In genomic region chr19:1567116-1567847, GRCh38 we compare ENCODE assay signal across 8 cellular contexts. TPM values are rescaled to one million over a fixed set of nuclear protein-coding genes. Genes with fewer than 3 reads are reported as not detected.
DNase-seq lines count a peak whose midpoint lies in the region; ATAC-seq and TF ChIP-seq lines count a peak whose summit lies in the region.

No MANE protein-coding gene starts in this region.

- H3K9me3 ChIP-seq in hepatocyte (ENCODE audit: low read depth) = no peaks in the 10 kb centered on the region

- H3K27ac ChIP-seq in hepatocyte = peak overlapping the region; percentile 99

- H4K20me1 ChIP-seq in hepatocyte (ENCODE audit: insufficient read depth, poor library complexity, severe bottlenecking) = peaks cover 44% of the 10 kb centered on the region

- H3K9me2 ChIP-seq in hepatocyte (replicated peaks; ENCODE audit: insufficient read depth) = no peaks in the 10 kb centered on the region

- H3K4me2 ChIP-seq in hepatocyte = peak overlapping the region; percentile 97

- H3K36me3 Mint-ChIP-seq in activated naive CD8-positive, alpha-beta T cell treated with anti-CD3 and anti-CD28 coated beads, Interleukin-2, amount 10 ng/mL, durations not matched to agents 7 days and 5 days = no peaks in the 10 kb centered on the region
- H3K36me3 Mint-ChIP-seq in stimulated activated memory B cell treated with anti-CD40 and anti-IgM and Interleukin-4, amounts not matched to agents 10 μg/mL and 1 μg/mL and 100 μg/mL, for 72 hours = no peaks in the 10 kb centered on the region

- peaks cover 10% of the 10 kb centered on the region for H3K4me1 ChIP-seq in hepatocyte (ENCODE audit: insufficient read depth)

- H2AFZ ChIP-seq in hepatocyte = peak overlapping the region; percentile 76

- TF ChIP-seq CTCF in hepatocyte (IDR thresholded peaks at IDR 0.05; ENCODE audit: poor library complexity) = no peak

- H3K79me2 ChIP-seq in hepatocyte = peaks cover 55% of the 10 kb centered on the region

- ATAC-seq in activated naive CD8-positive, alpha-beta T cell treated with anti-CD3 and anti-CD28 coated beads, Interleukin-2, amount 10 ng/mL, durations not matched to agents 7 days and 5 days (ENCODE audit: low read depth) = no peak
- peak; percentile 28 for ATAC-seq in stimulated activated memory B cell treated with anti-CD40 and anti-IgM and Interleukin-4, amounts not matched to agents 10 μg/mL and 1 μg/mL and 100 μg/mL, for 72 hours
- no peak for ATAC-seq in GM21447 (IDR thresholded peaks at IDR 0.05; ENCODE audit: unreplicated experiment)

- H3K4me1 Mint-ChIP-seq in activated naive CD8-positive, alpha-beta T cell treated with anti-CD3 and anti-CD28 coated beads, Interleukin-2, amount 10 ng/mL, durations not matched to agents 7 days and 5 days = peaks cover 2% of the 10 kb centered on the region
- peaks cover 21% of the 10 kb centered on the region for H3K4me1 Mint-ChIP-seq in stimulated activated memory B cell treated with anti-CD40 and anti-IgM and Interleukin-4, amounts not matched to agents 10 μg/mL and 1 μg/mL and 100 μg/mL, for 72 hours

- DNase-seq in NCI-H1417 (lab: John Stamatoyannopoulos, UW) (peak in 2 of 3 experiments; percentile 65 to 74), NCI-H1417 treated with DMSO at 0.1 percent for 48 hours (lab: John Stamatoyannopoulos, UW) (no peak), hepatocyte (ENCODE audit: low spot score) (peak; percentile 71), NCI-H2171 (lab: John Stamatoyannopoulos, UW) (no peak), NCI-H187 (lab: John Stamatoyannopoulos, UW) (no peak)
- peak; percentile 57 for DNase-seq in activated naive CD8-positive, alpha-beta T cell treated with anti-CD3 and anti-CD28 coated beads, Interleukin-2, amount 10 ng/mL, durations not matched to agents 7 days and 5 days

- H3K27me3 ChIP-seq in hepatocyte = no peaks in the 10 kb centered on the region

- POLR2A ChIA-PET in activated naive CD8-positive, alpha-beta T cell treated with anti-CD3 and anti-CD28 coated beads, Interleukin-2, amount 10 ng/mL, durations not matched to agents 7 days and 5 days (lab: Charles Lee) = interaction anchor here (1.0 to 1.5 kb wide), 2 partner anchors 24 to 25 kb away, joined by 4 to 6 read pairs; partner anchors contain the start of gene MBD3

- peak overlapping the region; percentile 68 for H3K4me3 ChIP-seq in hepatocyte

- peaks cover 15% of the 10 kb centered on the region for H3K27me3 Mint-ChIP-seq in activated naive CD8-positive, alpha-beta T cell treated with anti-CD3 and anti-CD28 coated beads, Interleukin-2, amount 10 ng/mL, durations not matched to agents 7 days and 5 days
- peaks cover 21% of the 10 kb centered on the region for H3K27me3 Mint-ChIP-seq in stimulated activated memory B cell treated with anti-CD40 and anti-IgM and Interleukin-4, amounts not matched to agents 10 μg/mL and 1 μg/mL and 100 μg/mL, for 72 hours

- no peak overlapping the region for H3K4me3 Mint-ChIP-seq in activated naive CD8-positive, alpha-beta T cell treated with anti-CD3 and anti-CD28 coated beads, Interleukin-2, amount 10 ng/mL, durations not matched to agents 7 days and 5 days
- peak overlapping the region; percentile 48 for H3K4me3 Mint-ChIP-seq in stimulated activated memory B cell treated with anti-CD40 and anti-IgM and Interleukin-4, amounts not matched to agents 10 μg/mL and 1 μg/mL and 100 μg/mL, for 72 hours

- 2% methylated on average over 38 of the region's 108 CpGs for WGBS in hepatocyte (ENCODE audit: low lambda C conversion rate, missing lambda C conversion rate)

- no peak overlapping the region for H3K27ac Mint-ChIP-seq in activated naive CD8-positive, alpha-beta T cell treated with anti-CD3 and anti-CD28 coated beads, Interleukin-2, amount 10 ng/mL, durations not matched to agents 7 days and 5 days
- no peak overlapping the region for H3K27ac Mint-ChIP-seq in stimulated activated memory B cell treated with anti-CD40 and anti-IgM and Interleukin-4, amounts not matched to agents 10 μg/mL and 1 μg/mL and 100 μg/mL, for 72 hours

- no peaks in the 10 kb centered on the region for H3K36me3 ChIP-seq in hepatocyte (replicated peaks; ENCODE audit: insufficient read depth, low read depth)

- H3K9me3 Mint-ChIP-seq in activated naive CD8-positive, alpha-beta T cell treated with anti-CD3 and anti-CD28 coated beads, Interleukin-2, amount 10 ng/mL, durations not matched to agents 7 days and 5 days = no peaks in the 10 kb centered on the region
- H3K9me3 Mint-ChIP-seq in stimulated activated memory B cell treated with anti-CD40 and anti-IgM and Interleukin-4, amounts not matched to agents 10 μg/mL and 1 μg/mL and 100 μg/mL, for 72 hours = no peaks in the 10 kb centered on the region

RNA-seq across cellular contexts. Expression of gene MEX3D, which starts 0.8 kb away (rescaled TPM):
- total RNA-seq in activated naive CD8-positive, alpha-beta T cell treated with anti-CD3 and anti-CD28 coated beads, Interleukin-2, amount 10 ng/mL, durations not matched to agents 7 days and 5 days = 1 to 10 TPM; 7.0 to 7.8 TPM
- 38.7 and 45.6 TPM in 2 replicates for total RNA-seq in hepatocyte
- 6.2 and 6.6 TPM in 2 replicates for polyA plus RNA-seq in hepatocyte

RNA-seq across cellular contexts. Expression of gene MBD3, which starts 25.4 kb away (rescaled TPM):
- 10 to 100 TPM; 68.9 to 72.7 TPM for total RNA-seq in activated naive CD8-positive, alpha-beta T cell treated with anti-CD3 and anti-CD28 coated beads, Interleukin-2, amount 10 ng/mL, durations not matched to agents 7 days and 5 days
- 84.2 and 84.5 TPM in 2 replicates for total RNA-seq in hepatocyte
- polyA plus RNA-seq in hepatocyte = 56.3 and 66.6 TPM in 2 replicates

RNA-seq across cellular contexts. Expression of gene UQCR11, which starts 38.0 kb away (rescaled TPM):
- total RNA-seq in activated naive CD8-positive, alpha-beta T cell treated with anti-CD3 and anti-CD28 coated beads, Interleukin-2, amount 10 ng/mL, durations not matched to agents 7 days and 5 days = 100 to 1,000 TPM; 176 to 181 TPM
- total RNA-seq in hepatocyte = 56.6 and 57.6 TPM in 2 replicates
- 672 and 684 TPM in 2 replicates for polyA plus RNA-seq in hepatocyte

RNA-seq across cellular contexts. Expression of gene PLK5, which starts 43.4 kb away (rescaled TPM):
- not detected for total RNA-seq in activated naive CD8-positive, alpha-beta T cell treated with anti-CD3 and anti-CD28 coated beads, Interleukin-2, amount 10 ng/mL, durations not matched to agents 7 days and 5 days
- not detected in 2 replicates for total RNA-seq in hepatocyte
- 0.12 and 0.53 TPM in 2 replicates for polyA plus RNA-seq in hepatocyte

RNA-seq across cellular contexts. Expression of gene ADAMTSL5, which starts 54.5 kb away (rescaled TPM):
- 1 to 10 TPM; 1.8 to 2.1 TPM for total RNA-seq in activated naive CD8-positive, alpha-beta T cell treated with anti-CD3 and anti-CD28 coated beads, Interleukin-2, amount 10 ng/mL, durations not matched to agents 7 days and 5 days
- total RNA-seq in hepatocyte = 8.3 and 11.2 TPM in 2 replicates
- 33.6 and 45.5 TPM in 2 replicates for polyA plus RNA-seq in hepatocyte

Comparison
In these comparisons a context has a peak if more than half of its experiments do, and no peak if none do; other contexts are left out.
1. DNase-seq: peak in NCI-H1417 (2 of 3), activated naive CD8-positive, alpha-beta T cell treated with anti-CD3 and anti-CD28 coated beads, Interleukin-2, amount 10 ng/mL, durations not matched to agents 7 days and 5 days (single experiment) and hepatocyte (single experiment); none in NCI-H1417 treated with DMSO at 0.1 percent for 48 hours (single experiment), NCI-H2171 (single experiment) and NCI-H187 (0 of 2).